ENCODE assay signal across 8 cellular contexts in genomic region chr12:132909030-132909368, GRCh38. TPM values are rescaled to one million over a fixed set of nuclear protein-coding genes. Genes with fewer than 3 reads are reported as not detected.
DNase-seq lines count a peak whose midpoint lies in the region; ATAC-seq and TF ChIP-seq lines count a peak whose summit lies in the region.

No MANE protein-coding gene starts in this region.

- H3K27me3 ChIP-seq in left ventricle myocardium inferior (ENCODE audit: low read depth) (peaks cover 29% of the 10 kb centered on the region), skeletal muscle satellite cell (ENCODE audit: control insufficient read depth, insufficient read depth, low read length) (no peaks in the 10 kb centered on the region)

- H3K4me3 Mint-ChIP-seq in activated B cell treated with CpG ODN at 0.5 μM for 24 hours, result peak overlapping the region; percentile 94

- TF ChIP-seq CTCF in activated B cell treated with CpG ODN at 0.5 μM for 24 hours (IDR thresholded peaks at IDR 0.05) (no peak), left ventricle myocardium inferior (IDR thresholded peaks at IDR 0.05; ENCODE audit: borderline replicate concordance) (no peak)

- DNase-seq in activated B cell treated with CpG ODN at 0.5 μM for 24 hours (no peak), left ventricle myocardium inferior (no peak), C1 segment of cervical spinal cord (lab: John Stamatoyannopoulos, UW) (no peak), middle frontal gyrus (ENCODE audit: extremely low spot score, low spot score) (no peak)

- H3K4me1 ChIP-seq in left ventricle myocardium inferior (peaks cover 26% of the 10 kb centered on the region), skeletal muscle satellite cell (ENCODE audit: control insufficient read depth, insufficient read depth, low read length) (peaks cover 5% of the 10 kb centered on the region)

- H3K9me3 Mint-ChIP-seq in activated B cell treated with CpG ODN at 0.5 μM for 24 hours, result peaks cover 22% of the 10 kb centered on the region

- peak overlapping the region; percentile 88 for H3K9ac ChIP-seq in skeletal muscle satellite cell (ENCODE audit: low read depth, low read length)

- peaks cover 36% of the 10 kb centered on the region for H3K9me3 ChIP-seq in left ventricle myocardium inferior (replicated peaks)
- peaks cover 11% of the 10 kb centered on the region for H3K9me3 ChIP-seq in skeletal muscle satellite cell (replicated peaks; ENCODE audit: low read length)

- peak overlapping the region; percentile 81 for H3K27ac ChIP-seq in left ventricle myocardium inferior (replicated peaks)

- ATAC-seq in GM21381 (IDR thresholded peaks at IDR 0.05; ENCODE audit: unreplicated experiment), result peak; percentile 4
- no peak for ATAC-seq in activated B cell treated with CpG ODN at 0.5 μM for 24 hours (ENCODE audit: low read depth)
- no peak for ATAC-seq in GM19324 (IDR thresholded peaks at IDR 0.05; ENCODE audit: low FRiP score, unreplicated experiment)
- ATAC-seq in GM19351 (IDR thresholded peaks at IDR 0.05; ENCODE audit: unreplicated experiment), result no peak

- peaks cover 4% of the 10 kb centered on the region for H3K36me3 ChIP-seq in left ventricle myocardium inferior
- no peaks in the 10 kb centered on the region for H3K36me3 ChIP-seq in skeletal muscle satellite cell (ENCODE audit: insufficient read depth, low read length)

- peaks cover 2% of the 10 kb centered on the region for H3K27me3 Mint-ChIP-seq in activated B cell treated with CpG ODN at 0.5 μM for 24 hours

- POLR2A ChIA-PET in activated B cell treated with CpG ODN at 0.5 μM for 24 hours (lab: Charles Lee), result interaction anchor here (0.6 to 1.9 kb wide), 13 partner anchors 22 to 231 kb away, joined by 3 to 16 read pairs (median 5); partner anchors contain the start of genes CHFR, GOLGA3, ZNF26 and ZNF605

- H3K27ac Mint-ChIP-seq in activated B cell treated with CpG ODN at 0.5 μM for 24 hours, result peak overlapping the region; percentile 96

- peak overlapping the region; percentile 72 for H3K4me3 ChIP-seq in left ventricle myocardium inferior
- H3K4me3 ChIP-seq in skeletal muscle satellite cell (ENCODE audit: low read length), result peak overlapping the region; percentile 78

- CTCF ChIA-PET in activated B cell treated with CpG ODN at 0.5 μM for 24 hours (lab: Charles Lee), result no interaction called here

- H3K36me3 Mint-ChIP-seq in activated B cell treated with CpG ODN at 0.5 μM for 24 hours (ENCODE audit: low read depth), result peaks cover 18% of the 10 kb centered on the region

- H3K4me2 ChIP-seq in skeletal muscle satellite cell (ENCODE audit: low read length), result peak overlapping the region; percentile 86

- peaks cover 13% of the 10 kb centered on the region for H3K4me1 Mint-ChIP-seq in activated B cell treated with CpG ODN at 0.5 μM for 24 hours

- intact Hi-C loops in activated B cell treated with CpG ODN at 0.5 μM for 24 hours (cut with micrococcal nuclease) (loop anchor here (2.0 kb wide), 2 partner anchors 88 to 148 kb away; partner anchors contain the start of gene ANKLE2), left ventricle myocardium inferior (cut with micrococcal nuclease) (no loop called here)

RNA-seq across cellular contexts. Expression of gene CHFR, which starts 21.6 kb away (rescaled TPM):
- total RNA-seq in activated B cell treated with CpG ODN at 0.5 μM for 24 hours (89.4 and 108 TPM in 2 replicates), left ventricle myocardium inferior (14.4 TPM)
- total RNA-seq in skeletal muscle satellite cell (2012; rRNA removed), result 30.6 and 35.0 TPM in 2 replicates

RNA-seq across cellular contexts. Expression of gene ZNF605, which starts 47.1 kb away (rescaled TPM):
- total RNA-seq in activated B cell treated with CpG ODN at 0.5 μM for 24 hours (12.2 and 15.4 TPM in 2 replicates), left ventricle myocardium inferior (12.9 TPM)
- 7.0 and 8.4 TPM in 2 replicates for total RNA-seq in skeletal muscle satellite cell (2012; rRNA removed)
